In genomic region chr17:2852211-2852610, GRCh38 we compare ENCODE assay signal across 14 cellular contexts. TPM values are rescaled to one million over a fixed set of nuclear protein-coding genes. Genes with fewer than 3 reads are reported as not detected.
DNase-seq lines count a peak whose midpoint lies in the region; ATAC-seq and TF ChIP-seq lines count a peak whose summit lies in the region.
"Had no signal": no experiment of that assay in that cellular context is flagged by ENCODE, and none has a peak within 500 bp of the region (broad histone marks: within the 10 kb centered on the region; RNA-seq: fewer than 3 reads in every experiment).

No MANE protein-coding gene starts in this region.

- peaks cover 25 to 43% (median 40%) of the 10 kb centered on the region in 3 donors for H3K27me3 Mint-ChIP-seq in CD14-positive monocyte (ENCODE audit: low read depth in 3 of 3)
- H3K27me3 Mint-ChIP-seq in memory B cell: peaks cover 20% of the 10 kb centered on the region

- H3K4me1 ChIP-seq in DND-41 (ENCODE audit: insufficient read depth, low read length): peaks cover 28% of the 10 kb centered on the region

- TF ChIP-seq CTCF in CD14-positive monocyte (IDR thresholded peaks at IDR 0.05): no peak
- no peak for TF ChIP-seq CTCF in DND-41 (IDR thresholded peaks at IDR 0.05; ENCODE audit: borderline replicate concordance, extremely low read depth, low read length, poor library complexity, severe bottlenecking)

- ATAC-seq in DND-41 (ENCODE audit: insufficient read depth, low read depth): peak; percentile 38; the same call in 1 of the 3 replicates
- ATAC-seq in memory B cell (ENCODE audit: low read depth): no peak
- ATAC-seq in GM21576 (IDR thresholded peaks at IDR 0.05; ENCODE audit: unreplicated experiment): no peak
- ATAC-seq in HG03139 (IDR thresholded peaks at IDR 0.05; ENCODE audit: unreplicated experiment): no peak
- ATAC-seq: activated CD4-positive, CD25-positive, alpha-beta regulatory T cell treated with anti-CD3 and anti-CD28 coated beads, Interleukin-2, amount 50 U/mL, for 24 hours; HepG2; sciatic nerve had no signal

- H3K27ac ChIP-seq in DND-41 (ENCODE audit: low read length): no peak overlapping the region
- H3K27ac ChIP-seq: PC-9 had no signal

- peaks cover 23% of the 10 kb centered on the region for H4K20me1 ChIP-seq in DND-41 (ENCODE audit: insufficient read depth, low read length)

- intact Hi-C loops in CD14-positive monocyte (cut with micrococcal nuclease): loop anchor here in 1 of 2 donors (10.0 kb wide), 1 partner anchor 57 kb away; the partner anchor contains the start of gene RAP1GAP2

- no peak overlapping the region for H3K4me2 ChIP-seq in DND-41 (ENCODE audit: insufficient read depth, low read length)

- no peaks in the 10 kb centered on the region for H3K36me3 ChIP-seq in DND-41 (ENCODE audit: insufficient read depth, low read length)
- H3K36me3 ChIP-seq: lower lobe of right lung had no signal

- H2AFZ ChIP-seq in DND-41 (ENCODE audit: low read depth, low read length): no peak overlapping the region

- H3K4me1 Mint-ChIP-seq in CD14-positive monocyte: peaks cover 48% of the 10 kb centered on the region
- peaks cover 32% of the 10 kb centered on the region for H3K4me1 Mint-ChIP-seq in memory B cell

- peak overlapping the region; percentile 66 to 87 for H3K4me3 Mint-ChIP-seq in CD14-positive monocyte
- H3K4me3 Mint-ChIP-seq in memory B cell: peak overlapping the region; percentile 52

- peaks cover 60% of the 10 kb centered on the region for H3K27me3 ChIP-seq in DND-41 (ENCODE audit: insufficient read depth, low read length, poor library complexity)

- H3K9me3 ChIP-seq in DND-41 (ENCODE audit: insufficient read depth, low read length, severe bottlenecking): no peaks in the 10 kb centered on the region
- H3K9me3 ChIP-seq: lower lobe of right lung had no signal

- H3K4me3 ChIP-seq in DND-41 (ENCODE audit: low read depth in 1 of 2, low read length in 2 of 2): no peak overlapping the region
- H3K4me3 ChIP-seq: PC-9 had no signal

- H3K27ac Mint-ChIP-seq in CD14-positive monocyte (peak overlapping the region in 1 of 7 donors; percentile 19), memory B cell (no peak overlapping the region)

- DNase-seq in CD14-positive monocyte (ENCODE audit: low spot score): no peak
- peak; percentile 51 for DNase-seq in DND-41
- DNase-seq in UCSD-AML1 (lab: John Stamatoyannopoulos, UW; ENCODE audit: unreplicated experiment): peak; percentile 28
- no peak for DNase-seq in memory B cell (ENCODE audit: low spot score in 2 of 2)
- no peak for DNase-seq in hippocampal formation (lab: John Stamatoyannopoulos, UW)
- DNase-seq: DMS153, lower lobe of right lung, NCI-H2029, PC-9 had no signal

- H3K9me3 Mint-ChIP-seq in CD14-positive monocyte (peaks cover 0 to 6% (median 3%) of the 10 kb centered on the region in 7 donors), memory B cell (no peaks in the 10 kb centered on the region)

- no peaks in the 10 kb centered on the region for H3K79me2 ChIP-seq in DND-41 (ENCODE audit: insufficient read depth, low read length)

- peaks cover 41 to 49% of the 10 kb centered on the region in 2 donors for H3K36me3 Mint-ChIP-seq in CD14-positive monocyte
- peaks cover 6% of the 10 kb centered on the region for H3K36me3 Mint-ChIP-seq in memory B cell

- no peak overlapping the region for H3K9ac ChIP-seq in DND-41 (ENCODE audit: low read depth, low read length)

RNA-seq across cellular contexts. Expression of gene RAP1GAP2, which starts 56.0 kb away (rescaled TPM):
- polyA plus RNA-seq in CD14-positive monocyte: 1 to 10 TPM; 1.5 to 6.1 TPM

Comparison
In these comparisons a context has a peak if more than half of its experiments do, and no peak if none do; other contexts are left out.
1. DNase-seq: peak in DND-41 (single experiment) and UCSD-AML1 (single experiment); none in CD14-positive monocyte (single experiment), memory B cell (0 of 2) and hippocampal formation (0 of 2).